In the genomic region with DNA sequence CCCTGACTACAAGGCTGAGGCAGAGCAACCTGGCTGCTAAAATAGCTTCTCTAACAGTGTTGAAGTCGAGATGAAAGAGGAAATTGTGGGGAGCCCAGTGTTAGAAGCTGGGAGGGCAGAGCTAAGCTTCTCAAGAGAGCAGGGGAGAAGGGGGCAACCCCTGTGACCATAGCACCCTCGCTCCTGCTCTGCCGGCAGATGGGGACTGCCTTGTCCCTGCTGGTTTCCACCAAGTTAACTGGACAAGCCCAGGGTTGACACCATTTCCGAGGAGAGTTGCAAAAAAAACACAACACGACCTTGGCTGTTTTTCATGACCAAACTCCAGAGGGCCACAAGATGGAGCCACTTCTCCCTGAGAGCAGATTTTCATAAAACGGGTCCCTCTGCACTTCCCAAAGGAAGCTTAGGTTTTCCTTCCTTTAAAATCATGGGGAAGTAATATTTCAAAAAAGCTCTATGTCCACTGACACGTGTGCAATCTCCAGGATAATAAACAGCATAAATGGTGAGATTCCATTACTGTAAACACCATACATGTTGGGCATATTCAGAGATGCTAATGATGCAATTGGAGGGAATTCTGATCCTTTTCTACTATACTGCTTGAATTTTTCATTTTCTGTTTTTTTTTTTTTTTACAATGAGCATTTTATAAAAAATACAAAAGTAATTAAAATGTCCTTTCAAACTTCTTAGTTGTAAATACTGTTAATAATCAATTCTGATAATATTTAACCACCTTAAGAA, we compare ENCODE assay signal across 8 cellular contexts.
DNase-seq lines count a peak whose midpoint lies in the region; ATAC-seq, FAIRE-seq and TF ChIP-seq lines count a peak whose summit lies in the region.

No MANE protein-coding gene starts in this region.

- H3K9me3 ChIP-seq in Peyer's patch (no peaks in the 10 kb centered on the region), small intestine (ENCODE audit: control insufficient read depth, low read depth) (no peaks in the 10 kb centered on the region)

- 59 to 69% (median 64%) methylated on average over 7 of the region's 7 CpGs for WGBS in small intestine, 3 donors

- TF ChIP-seq POLR2A in Peyer's patch (IDR thresholded peaks at IDR 0.05), result no peak
- no peak for TF ChIP-seq POLR2A in erythroblast (IDR thresholded peaks at IDR 0.05; ENCODE audit: low read length)

- H3K36me3 ChIP-seq in Peyer's patch (no peaks in the 10 kb centered on the region), small intestine (ENCODE audit: control insufficient read depth in 2 of 2, insufficient read depth in 2 of 2, low read length in 2 of 2) (peaks cover 2 to 3% of the 10 kb centered on the region in 2 donors)

- TF ChIP-seq CTCF in GM12865 (IDR thresholded peaks at IDR 0.05; ENCODE audit: insufficient read depth, low read depth, low read length, missing control alignments), result peak; percentile 45
- peak in 4 of 6 experiments; percentile 38 to 49 (median 47) for TF ChIP-seq CTCF in Peyer's patch (IDR thresholded peaks at IDR 0.05)

- no peaks in the 10 kb centered on the region for H3K27me3 ChIP-seq in Peyer's patch
- H3K27me3 ChIP-seq in small intestine (ENCODE audit: control insufficient read depth in 2 of 2, insufficient read depth in 2 of 2, low read length in 2 of 2), result no peaks in the 10 kb centered on the region

- H3K4me3 ChIP-seq in GM12865 (ENCODE audit: low read depth, low read length) (no peak overlapping the region), Peyer's patch (no peak overlapping the region), small intestine (ENCODE audit: low read depth in 1 of 2, low read length in 2 of 2) (no peak overlapping the region)

- H3K27ac ChIP-seq in Peyer's patch, result no peak overlapping the region
- H3K27ac ChIP-seq in small intestine (ENCODE audit: low read depth in 1 of 2, low read length in 1 of 2), result no peak overlapping the region

- H3K4me1 ChIP-seq in Peyer's patch, result no peaks in the 10 kb centered on the region
- H3K4me1 ChIP-seq in small intestine (ENCODE audit: control insufficient read depth in 2 of 2, insufficient read depth in 1 of 2, low read depth in 1 of 2, low read length in 1 of 2), result no peaks in the 10 kb centered on the region

- in situ Hi-C loops in ACHN (cut with HindIII; ENCODE audit: low pct_ligation_motif_present, low pct_unique_long_range_greater_than_20kb, low sequenced_read_pairs), result loop anchor here (25.0 kb wide), 1 partner anchor 413 kb away; no protein-coding TSS in a partner anchor

- no peak for ATAC-seq in HG03135 (IDR thresholded peaks at IDR 0.05; ENCODE audit: unreplicated experiment)

- DNase-seq in ACHN (peak; percentile 16), GM12865 (ENCODE audit: low read depth) (peak; percentile 38), Peyer's patch (no peak), erythroblast (lab: John Stamatoyannopoulos, UW) (peak; percentile 27 to 61), small intestine (peak; percentile 15), cerebellum (ENCODE audit: low spot score) (no peak), cerebellar cortex (ENCODE audit: low spot score) (no peak)

- FAIRE-seq in small intestine (lab: Jason Lieb, UNC), result no peak

Comparison
In these comparisons a context has a peak if more than half of its experiments do, and no peak if none do; other contexts are left out.
1. DNase-seq: peak in ACHN (single experiment), GM12865 (single experiment), erythroblast (2 of 2) and small intestine (single experiment); none in Peyer's patch (0 of 3), cerebellum (single experiment) and cerebellar cortex (single experiment).